ENCODE assay signal across 22 cellular contexts in genomic region chr3:168939651-168940238, GRCh38.
"Had no signal": no experiment of that assay in that cellular context is flagged by ENCODE, and none has a peak within 500 bp of the region (broad histone marks: within the 10 kb centered on the region; RNA-seq: fewer than 3 reads in every experiment).

No MANE protein-coding gene starts in this region.

- H3K27ac Mint-ChIP-seq: dendritic cell treated with granulocyte-macrophage colony-stimulating factor and Interleukin-4, amounts not matched to agents 40 ng/mL and 50 ng/mL, for 4 days; effector memory CD8-positive, alpha-beta T cell; mesothelial cell of epicardium; natural killer cell; stimulated activated naive B cell treated with anti-CD40 and anti-IgM and Interleukin-4, amounts not matched to agents 10 μg/mL and 1 μg/mL and 100 μg/mL, for 72 hours; stimulated activated naive CD8-positive, alpha-beta T cell treated with anti-CD3 and anti-CD28 coated beads, Interleukin-15, amount 100 ng/mL, for 72 hours had no signal

- H3K9me3 Mint-ChIP-seq: dendritic cell treated with granulocyte-macrophage colony-stimulating factor and Interleukin-4, amounts not matched to agents 40 ng/mL and 50 ng/mL, for 4 days; stimulated activated naive CD8-positive, alpha-beta T cell treated with anti-CD3 and anti-CD28 coated beads, Interleukin-15, amount 100 ng/mL, for 72 hours had no signal

- H3K4me3 Mint-ChIP-seq: dendritic cell treated with granulocyte-macrophage colony-stimulating factor and Interleukin-4, amounts not matched to agents 40 ng/mL and 50 ng/mL, for 4 days; effector memory CD8-positive, alpha-beta T cell; mesothelial cell of epicardium; natural killer cell; stimulated activated naive B cell treated with anti-CD40 and anti-IgM and Interleukin-4, amounts not matched to agents 10 μg/mL and 1 μg/mL and 100 μg/mL, for 72 hours; stimulated activated naive CD8-positive, alpha-beta T cell treated with anti-CD3 and anti-CD28 coated beads, Interleukin-15, amount 100 ng/mL, for 72 hours had no signal

- DNase-seq: cerebellar nuclear complex; effector memory CD8-positive, alpha-beta T cell; foreskin keratinocyte; head of caudate nucleus; islet precursor cell; natural killer cell; psoas muscle; spleen; stimulated activated CD4-positive, alpha-beta T cell treated with anti-CD3 and anti-CD28 coated beads, Interleukin-15, amount 100 ng/mL, for 24 hours; stimulated activated CD4-positive, alpha-beta T cell treated with anti-CD3 and anti-CD28 coated beads, Interleukin-1b, Interleukin-23, amount 100 ng/mL, for 48 hours; stimulated activated CD4-positive, alpha-beta T cell treated with anti-CD3 and anti-CD28 coated beads, Interleukin-4, amount 100 ng/mL, for 24 hours; stimulated activated naive B cell treated with anti-CD40 and anti-IgM and Interleukin-4, amounts not matched to agents 10 μg/mL and 1 μg/mL and 100 μg/mL, for 72 hours; stimulated activated naive CD8-positive, alpha-beta T cell treated with anti-CD3 and anti-CD28 coated beads, Interleukin-15, amount 100 ng/mL, for 72 hours; testis; upper lobe of right lung had no signal

- H3K36me3 ChIP-seq: neutrophil, spleen, tibial nerve, upper lobe of right lung had no signal

- H3K36me3 Mint-ChIP-seq: mesothelial cell of epicardium; natural killer cell; stimulated activated naive B cell treated with anti-CD40 and anti-IgM and Interleukin-4, amounts not matched to agents 10 μg/mL and 1 μg/mL and 100 μg/mL, for 72 hours had no signal

- H3K4me1 Mint-ChIP-seq: mesothelial cell of epicardium; natural killer cell; stimulated activated naive B cell treated with anti-CD40 and anti-IgM and Interleukin-4, amounts not matched to agents 10 μg/mL and 1 μg/mL and 100 μg/mL, for 72 hours; stimulated activated naive CD8-positive, alpha-beta T cell treated with anti-CD3 and anti-CD28 coated beads, Interleukin-15, amount 100 ng/mL, for 72 hours had no signal

- ATAC-seq: effector memory CD8-positive, alpha-beta T cell; foreskin keratinocyte; left lobe of liver; natural killer cell; psoas muscle; sciatic nerve; stimulated activated naive B cell treated with anti-CD40 and anti-IgM and Interleukin-4, amounts not matched to agents 10 μg/mL and 1 μg/mL and 100 μg/mL, for 72 hours; stimulated activated naive CD8-positive, alpha-beta T cell treated with anti-CD3 and anti-CD28 coated beads, Interleukin-15, amount 100 ng/mL, for 72 hours; upper lobe of right lung had no signal

- H3K4me3 ChIP-seq: hepatocyte, psoas muscle, spleen, testis, tibial nerve, upper lobe of right lung had no signal

- H3K27ac ChIP-seq: foreskin keratinocyte, hepatocyte, neutrophil, psoas muscle, spleen, testis, tibial nerve, upper lobe of right lung had no signal

- H3K27me3 ChIP-seq: foreskin keratinocyte, hepatocyte, neutrophil, spleen, testis, tibial nerve, upper lobe of right lung had no signal

- H3K9me3 ChIP-seq: neutrophil, psoas muscle, testis, upper lobe of right lung had no signal

- H3K4me1 ChIP-seq: foreskin keratinocyte, psoas muscle, spleen, testis, tibial nerve, upper lobe of right lung had no signal
